Comparison of ENCODE assay signal across 1 cellular context in genomic region chr11:47400813-47401279, GRCh38.
A peak's percentile ranks its signal among the peaks of the same experiment; 100 is the strongest.
TF ChIP-seq lines count a peak whose summit lies in the region.

No MANE protein-coding gene starts in this region.

TF ChIP-seq in HEK293, 187 proteins besides CTCF, POLR2A, EP300 and RAD21 (continued from another document):
- no peak for TF ChIP-seq PRDM2 (tag by site-specific recombination; IDR thresholded peaks at IDR 0.05; ENCODE audit: borderline replicate concordance)
- peak; percentile 83; the same call in 1 of the 2 replicates for TF ChIP-seq ZBTB6 (tag by site-specific recombination; IDR thresholded peaks at IDR 0.05)
- TF ChIP-seq ZNF664 (tag by site-specific recombination; IDR thresholded peaks at IDR 0.05): peak; percentile 98
- peak; percentile 87 for TF ChIP-seq GLIS1 (tag by site-specific recombination; IDR thresholded peaks at IDR 0.05)
- no peak for TF ChIP-seq ZNF248 (tag by site-specific recombination; IDR thresholded peaks at IDR 0.05)
- TF ChIP-seq BCL6B (tag by site-specific recombination; IDR thresholded peaks at IDR 0.05): no peak
- TF ChIP-seq ZNF148 (tag by site-specific recombination; IDR thresholded peaks at IDR 0.05; ENCODE audit: borderline replicate concordance): no peak
- TF ChIP-seq ZNF501 (tag by site-specific recombination; IDR thresholded peaks at IDR 0.05): 0 out of 2 replicates have a peak, but pooled peaks have one; percentile 4
- no peak for TF ChIP-seq HOXA7 (CRISPR knock-in tag; IDR thresholded peaks at IDR 0.05; ENCODE audit: borderline replicate concordance)
- TF ChIP-seq FEZF1 (tag by site-specific recombination; IDR thresholded peaks at IDR 0.05): peak; percentile 32; the same call in 1 of the 2 replicates
- no peak for TF ChIP-seq ZFP69B (tag by site-specific recombination; IDR thresholded peaks at IDR 0.05)
- peak; percentile 64 for TF ChIP-seq ZFHX2 (tag by site-specific recombination; conservative IDR thresholded peaks at IDR 0.05)
- peak; percentile 5; the same call in 1 of the 2 replicates for TF ChIP-seq ZNF335 (tag by site-specific recombination; conservative IDR thresholded peaks at IDR 0.05)
- TF ChIP-seq ZIC2 (tag by site-specific recombination; IDR thresholded peaks at IDR 0.05): peak; percentile 38; the same call in 1 of the 2 replicates
